ENCODE assay signal across 1 cellular context in the genomic region with DNA sequence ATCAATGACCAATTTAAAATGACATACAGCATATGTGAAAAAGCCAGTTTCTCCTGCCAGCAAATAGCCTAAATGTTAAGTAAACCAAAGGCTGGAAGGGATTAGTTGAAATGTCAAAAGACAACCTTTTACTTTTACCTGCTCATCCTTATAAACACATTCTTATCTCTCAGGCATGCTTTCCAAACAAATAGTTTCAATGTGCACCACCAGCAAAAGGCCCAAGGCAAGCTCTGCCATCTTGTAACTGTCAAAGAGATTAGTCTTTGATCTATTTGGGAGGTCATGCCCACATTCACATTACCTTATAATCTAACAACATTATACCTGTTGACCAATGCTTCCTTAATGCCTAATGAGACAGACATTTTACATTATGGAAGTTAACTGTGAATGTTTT.
TF ChIP-seq lines count a peak whose summit lies in the region.

No MANE protein-coding gene starts in this region.

TF ChIP-seq in HepG2, 621 proteins besides CTCF, POLR2A, EP300 and RAD21 (continued from another document):
- TF ChIP-seq SOX13 (IDR thresholded peaks at IDR 0.05), result no peak
- 0 out of 4 replicates have a peak, but pooled peaks of 1 of the 2 experiments have one; percentile 25 for TF ChIP-seq SOX13 (CRISPR knock-in tag; conservative IDR thresholded peaks at IDR 0.05 in 1 of 2, IDR thresholded peaks at IDR 0.05 in 1 of 2)
- TF ChIP-seq, protein P1, sequence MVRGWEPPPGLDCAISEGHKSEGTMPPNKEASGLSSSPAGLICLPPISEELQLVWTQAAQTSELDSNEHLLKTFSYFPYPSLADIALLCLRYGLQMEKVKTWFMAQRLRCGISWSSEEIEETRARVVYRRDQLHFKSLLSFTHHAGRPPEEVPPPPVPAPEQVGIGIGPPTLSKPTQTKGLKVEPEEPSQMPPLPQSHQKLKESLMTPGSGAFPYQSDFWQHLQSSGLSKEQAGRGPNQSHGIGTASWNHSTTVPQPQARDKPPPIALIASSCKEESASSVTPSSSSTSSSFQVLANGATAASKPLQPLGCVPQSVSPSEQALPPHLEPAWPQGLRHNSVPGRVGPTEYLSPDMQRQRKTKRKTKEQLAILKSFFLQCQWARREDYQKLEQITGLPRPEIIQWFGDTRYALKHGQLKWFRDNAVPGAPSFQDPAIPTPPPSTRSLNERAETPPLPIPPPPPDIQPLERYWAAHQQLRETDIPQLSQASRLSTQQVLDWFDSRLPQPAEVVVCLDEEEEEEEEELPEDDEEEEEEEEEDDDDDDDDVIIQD (CRISPR knock-in tag; IDR thresholded peaks at IDR 0.05; ENCODE audit: low read depth), result peak; percentile 36; the same call in 1 of the 2 replicates
- 0 out of 2 replicates have a peak, but pooled peaks have one; percentile 21 for TF ChIP-seq POGZ (CRISPR knock-in tag; IDR thresholded peaks at IDR 0.05)
- no peak for TF ChIP-seq PBX2 (CRISPR knock-in tag; IDR thresholded peaks at IDR 0.05)
- TF ChIP-seq IRF1 (CRISPR knock-in tag; IDR thresholded peaks at IDR 0.05; ENCODE audit: low read depth), result no peak
- TF ChIP-seq, protein P2, sequence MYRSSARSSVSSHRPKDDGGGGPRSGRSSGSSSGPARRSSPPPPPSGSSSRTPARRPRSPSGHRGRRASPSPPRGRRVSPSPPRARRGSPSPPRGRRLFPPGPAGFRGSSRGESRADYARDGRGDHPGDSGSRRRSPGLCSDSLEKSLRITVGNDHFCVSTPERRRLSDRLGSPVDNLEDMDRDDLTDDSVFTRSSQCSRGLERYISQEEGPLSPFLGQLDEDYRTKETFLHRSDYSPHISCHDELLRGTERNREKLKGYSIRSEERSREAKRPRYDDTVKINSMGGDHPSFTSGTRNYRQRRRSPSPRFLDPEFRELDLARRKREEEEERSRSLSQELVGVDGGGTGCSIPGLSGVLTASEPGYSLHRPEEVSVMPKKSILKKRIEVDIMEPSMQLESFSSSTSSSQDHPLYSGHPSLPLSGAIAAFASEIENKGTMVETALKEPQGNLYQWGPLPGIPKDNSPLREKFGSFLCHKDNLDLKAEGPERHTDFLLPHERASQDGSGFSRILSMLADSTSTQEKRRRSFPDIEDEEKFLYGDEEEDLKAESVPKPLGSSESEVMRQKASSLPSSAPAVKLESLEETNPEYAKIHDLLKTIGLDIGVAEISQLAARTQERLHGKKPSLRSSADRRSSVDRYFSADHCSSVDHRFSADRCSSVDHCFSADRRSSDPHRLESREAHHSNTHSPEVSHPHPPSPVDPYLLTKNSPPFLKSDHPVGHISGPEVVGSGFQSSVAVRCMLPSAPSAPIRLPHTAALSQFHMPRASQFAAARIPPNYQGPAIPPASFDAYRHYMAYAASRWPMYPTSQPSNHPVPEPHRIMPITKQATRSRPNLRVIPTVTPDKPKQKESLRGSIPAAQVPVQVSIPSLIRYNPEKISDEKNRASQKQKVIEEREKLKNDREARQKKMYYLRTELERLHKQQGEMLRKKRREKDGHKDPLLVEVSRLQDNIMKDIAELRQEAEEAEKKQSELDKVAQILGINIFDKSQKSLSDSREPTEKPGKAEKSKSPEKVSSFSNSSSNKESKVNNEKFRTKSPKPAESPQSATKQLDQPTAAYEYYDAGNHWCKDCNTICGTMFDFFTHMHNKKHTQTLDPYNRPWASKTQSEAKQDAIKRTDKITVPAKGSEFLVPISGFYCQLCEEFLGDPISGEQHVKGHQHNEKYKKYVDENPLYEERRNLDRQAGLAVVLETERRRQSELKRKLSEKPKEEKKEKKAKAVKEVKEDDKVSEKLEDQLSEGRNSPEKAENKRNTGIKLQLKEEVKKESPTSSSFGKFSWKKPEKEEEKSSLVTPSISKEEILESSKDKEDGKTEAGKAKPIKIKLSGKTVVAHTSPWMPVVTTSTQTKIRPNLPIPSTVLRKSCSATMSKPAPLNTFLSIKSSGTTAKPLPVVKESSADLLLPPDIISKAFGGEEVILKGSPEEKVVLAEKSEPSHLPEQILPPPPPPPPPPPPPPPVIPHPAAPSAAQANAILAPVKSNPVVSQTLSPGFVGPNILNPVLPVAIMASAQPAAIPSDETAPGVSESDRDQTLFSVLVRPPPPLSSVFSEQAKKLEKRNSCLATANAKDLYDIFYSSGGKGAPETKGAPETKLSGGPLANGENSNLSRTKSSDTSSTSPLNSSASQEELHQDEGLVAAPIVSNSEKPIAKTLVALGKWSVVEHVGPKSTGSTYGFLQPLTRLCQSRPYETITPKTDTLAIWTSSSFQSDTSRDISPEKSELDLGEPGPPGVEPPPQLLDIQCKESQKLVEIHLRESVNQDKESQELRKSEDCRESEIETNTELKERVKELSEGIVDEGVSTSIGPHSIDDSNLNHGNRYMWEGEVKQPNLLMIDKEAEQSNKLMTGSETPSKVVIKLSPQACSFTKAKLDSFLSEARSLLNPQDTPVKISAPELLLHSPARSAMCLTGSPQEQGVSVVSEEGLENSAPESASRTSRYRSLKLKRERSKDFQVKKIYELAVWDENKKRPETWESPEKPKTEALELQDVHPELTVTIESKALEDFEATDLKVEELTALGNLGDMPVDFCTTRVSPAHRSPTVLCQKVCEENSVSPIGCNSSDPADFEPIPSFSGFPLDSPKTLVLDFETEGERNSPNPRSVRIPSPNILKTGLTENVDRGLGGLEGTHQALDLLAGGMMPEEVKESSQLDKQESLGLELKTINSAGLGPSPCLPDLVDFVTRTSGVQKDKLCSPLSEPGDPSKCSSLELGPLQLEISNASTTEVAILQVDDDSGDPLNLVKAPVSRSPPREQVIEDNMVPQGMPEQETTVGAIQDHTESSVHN (CRISPR knock-in tag; IDR thresholded peaks at IDR 0.05), result no peak
- peak; percentile 42; the same call in 1 of the 2 replicates for TF ChIP-seq TCF7 (IDR thresholded peaks at IDR 0.05; ENCODE audit: low read depth)
- 0 out of 2 replicates have a peak, but pooled peaks have one; percentile 11 for TF ChIP-seq BCL6 (CRISPR knock-in tag; IDR thresholded peaks at IDR 0.05)
- TF ChIP-seq NR2F1 (CRISPR knock-in tag; IDR thresholded peaks at IDR 0.05), result no peak
- TF ChIP-seq WIZ (CRISPR knock-in tag; IDR thresholded peaks at IDR 0.05), result peak; percentile 30; the same call in 1 of the 2 replicates
- peak; percentile 50; the same call in 1 of the 2 replicates for TF ChIP-seq HNF4A (CRISPR knock-in tag; IDR thresholded peaks at IDR 0.05)
- 0 out of 2 replicates have a peak, but pooled peaks have one; percentile 35 for TF ChIP-seq FOXP4 (CRISPR knock-in tag; IDR thresholded peaks at IDR 0.05)
- TF ChIP-seq ZMYM4 (CRISPR knock-in tag; IDR thresholded peaks at IDR 0.05), result peak; percentile 73; the same call in 1 of the 2 replicates
- TF ChIP-seq, protein P3, sequence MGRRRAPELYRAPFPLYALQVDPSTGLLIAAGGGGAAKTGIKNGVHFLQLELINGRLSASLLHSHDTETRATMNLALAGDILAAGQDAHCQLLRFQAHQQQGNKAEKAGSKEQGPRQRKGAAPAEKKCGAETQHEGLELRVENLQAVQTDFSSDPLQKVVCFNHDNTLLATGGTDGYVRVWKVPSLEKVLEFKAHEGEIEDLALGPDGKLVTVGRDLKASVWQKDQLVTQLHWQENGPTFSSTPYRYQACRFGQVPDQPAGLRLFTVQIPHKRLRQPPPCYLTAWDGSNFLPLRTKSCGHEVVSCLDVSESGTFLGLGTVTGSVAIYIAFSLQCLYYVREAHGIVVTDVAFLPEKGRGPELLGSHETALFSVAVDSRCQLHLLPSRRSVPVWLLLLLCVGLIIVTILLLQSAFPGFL (CRISPR knock-in tag; IDR thresholded peaks at IDR 0.05), result no peak
- no peak for TF ChIP-seq REL (CRISPR knock-in tag; conservative IDR thresholded peaks at IDR 0.05)
- no peak for TF ChIP-seq PHF5A (CRISPR knock-in tag; IDR thresholded peaks at IDR 0.05; ENCODE audit: low read depth, unreplicated experiment)
- no peak for TF ChIP-seq ZNF225 (CRISPR knock-in tag; IDR thresholded peaks at IDR 0.05)
- TF ChIP-seq ZNF644 (CRISPR knock-in tag; IDR thresholded peaks at IDR 0.05; ENCODE audit: low read depth), result peak; percentile 99
- 0 out of 2 replicates have a peak, but pooled peaks have one; percentile 10 for TF ChIP-seq ZNF503 (CRISPR knock-in tag; IDR thresholded peaks at IDR 0.05)
- 0 out of 2 replicates have a peak, but pooled peaks have one; percentile 36 for TF ChIP-seq EHMT2 (IDR thresholded peaks at IDR 0.05; ENCODE audit: borderline replicate concordance, low read depth, low read length)
- TF ChIP-seq TBX2 (CRISPR knock-in tag; IDR thresholded peaks at IDR 0.05; ENCODE audit: borderline replicate concordance), result 0 out of 2 replicates have a peak, but pooled peaks have one; percentile 17
- TF ChIP-seq CEBPB (IDR thresholded peaks at IDR 0.05; ENCODE audit: borderline replicate concordance, low read depth, low read length), result no peak
- TF ChIP-seq NCOA2 (CRISPR knock-in tag; IDR thresholded peaks at IDR 0.05), result 0 out of 2 replicates have a peak, but pooled peaks have one; percentile 12
- TF ChIP-seq ZFP90 (CRISPR knock-in tag; IDR thresholded peaks at IDR 0.05; ENCODE audit: borderline replicate concordance), result no peak
- TF ChIP-seq NAIF1 (CRISPR knock-in tag; IDR thresholded peaks at IDR 0.05; ENCODE audit: borderline replicate concordance), result no peak
- no peak for TF ChIP-seq HDAC6 (IDR thresholded peaks at IDR 0.05; ENCODE audit: low read depth, low read length)
- TF ChIP-seq, protein P4, sequence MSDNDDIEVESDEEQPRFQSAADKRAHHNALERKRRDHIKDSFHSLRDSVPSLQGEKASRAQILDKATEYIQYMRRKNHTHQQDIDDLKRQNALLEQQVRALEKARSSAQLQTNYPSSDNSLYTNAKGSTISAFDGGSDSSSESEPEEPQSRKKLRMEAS (IDR thresholded peaks at IDR 0.05), result no peak
- peak; percentile 76 for TF ChIP-seq PITX1 (CRISPR knock-in tag; IDR thresholded peaks at IDR 0.05)
- TF ChIP-seq SMYD3 (CRISPR knock-in tag; IDR thresholded peaks at IDR 0.05), result no peak
